Comparison of ENCODE assay signal across 21 cellular contexts in genomic region chr2:163943403-163944356, GRCh38.
DNase-seq lines count a peak whose midpoint lies in the region; ATAC-seq, FAIRE-seq and TF ChIP-seq lines count a peak whose summit lies in the region.
"Had no signal": no experiment of that assay in that cellular context is flagged by ENCODE, and none has a peak within 500 bp of the region (broad histone marks: within the 10 kb centered on the region; RNA-seq: fewer than 3 reads in every experiment).

No MANE protein-coding gene starts in this region.

- TF ChIP-seq CTCF in PC-3 (conservative IDR thresholded peaks at IDR 0.05; ENCODE audit: low read depth, low read length) (no peak), neural progenitor cell (IDR thresholded peaks at IDR 0.05) (no peak)

- no TSS peak for BruUV-seq in PC-3 (replicated peaks; lab: Mats Ljungman, UMichigan)

- H3K27ac Mint-ChIP-seq in neural progenitor cell, result no peak overlapping the region
- peak overlapping the region in 1 of 7 donors; percentile 30 for H3K27ac Mint-ChIP-seq in CD4-positive, alpha-beta memory T cell
- H3K27ac Mint-ChIP-seq: activated T-cell treated with anti-CD3 and anti-CD28 coated beads, Interleukin-2, amount 50 U/mL, for 24 hours; mesothelial cell of epicardium had no signal

- H3K9me2 ChIP-seq in PC-3 (replicated peaks; ENCODE audit: low read length), result no peaks in the 10 kb centered on the region

- intact Hi-C loops in PC-3 (cut with micrococcal nuclease), result no loop called here
- intact Hi-C loops in CD4-positive, alpha-beta memory T cell (cut with micrococcal nuclease), result no loop called here

- no peaks in the 10 kb centered on the region for H3K27me3 Mint-ChIP-seq in neural progenitor cell (ENCODE audit: insufficient read depth, low read depth)
- H3K27me3 Mint-ChIP-seq in CD4-positive, alpha-beta memory T cell, result no peaks in the 10 kb centered on the region
- H3K27me3 Mint-ChIP-seq: activated T-cell treated with anti-CD3 and anti-CD28 coated beads, Interleukin-2, amount 50 U/mL, for 24 hours; CD8-positive, alpha-beta memory T cell had no signal

- peaks cover 13% of the 10 kb centered on the region for H3K4me1 Mint-ChIP-seq in neural progenitor cell
- H3K4me1 Mint-ChIP-seq in CD4-positive, alpha-beta memory T cell, result no peaks in the 10 kb centered on the region
- H3K4me1 Mint-ChIP-seq: CD8-positive, alpha-beta memory T cell had no signal

- H3K27me3 ChIP-seq in PC-3 (ENCODE audit: low read length), result peaks cover 90% of the 10 kb centered on the region
- H3K27me3 ChIP-seq in neural progenitor cell, result no peaks in the 10 kb centered on the region
- no peaks in the 10 kb centered on the region for H3K27me3 ChIP-seq in CD4-positive, alpha-beta memory T cell (ENCODE audit: insufficient read depth, low read length)
- H3K27me3 ChIP-seq: sigmoid colon had no signal

- ATAC-seq in PC-3, result no peak
- no peak for ATAC-seq in GM18517 (IDR thresholded peaks at IDR 0.05; ENCODE audit: unreplicated experiment)

- H3K4me2 ChIP-seq in PC-3 (ENCODE audit: low read length), result no peak overlapping the region
- H3K4me2 ChIP-seq in neural progenitor cell, result peak overlapping the region; percentile 36

- no peaks in the 10 kb centered on the region for H3K36me3 ChIP-seq in PC-3 (ENCODE audit: low read depth, low read length)
- H3K36me3 ChIP-seq in neural progenitor cell, result no peaks in the 10 kb centered on the region
- H3K36me3 ChIP-seq in CD4-positive, alpha-beta memory T cell (ENCODE audit: insufficient read depth, low read length), result no peaks in the 10 kb centered on the region
- H3K36me3 ChIP-seq: sigmoid colon had no signal

- H4K20me1 ChIP-seq in PC-3 (ENCODE audit: low read length), result no peaks in the 10 kb centered on the region
- no peaks in the 10 kb centered on the region for H4K20me1 ChIP-seq in neural progenitor cell (ENCODE audit: low read depth)

- H2AFZ ChIP-seq in PC-3 (ENCODE audit: low read length), result no peak overlapping the region
- H2AFZ ChIP-seq in neural progenitor cell (replicated peaks), result no peak overlapping the region

- POLR2A ChIA-PET in PC-3 (lab: Charles Lee; ENCODE audit: unreplicated experiment), result no interaction called here
- POLR2A ChIA-PET in CD4-positive, alpha-beta memory T cell (lab: Charles Lee; ENCODE audit: partially characterized antibody), result no interaction called here

- DNase-seq in ELF-1 (ENCODE audit: low read depth, low spot score) (peak; percentile 69), PC-3 (peak; percentile 5), frontal cortex (ENCODE audit: low spot score in 2 of 2) (peak in 1 of 2 donors; percentile 12), neural progenitor cell (ENCODE audit: low spot score) (peak; percentile 73), NCI-H69 (lab: John Stamatoyannopoulos, UW) (no peak), NK-92 (lab: John Stamatoyannopoulos, UW; ENCODE audit: unreplicated experiment) (no peak)
- DNase-seq in CD4-positive, alpha-beta memory T cell, result no peak
- DNase-seq: activated CD4-positive, alpha-beta T cell treated with anti-CD3 and anti-CD28 coated beads, Interleukin-2, amount 50 U/mL, for 48 hours; activated naive CD4-positive, alpha-beta T cell treated with anti-CD3 and anti-CD28 coated beads, Interleukin-2, amount 50 U/mL, for 16 hours; activated T-cell treated with anti-CD3 and anti-CD28 coated beads, Interleukin-2, amount 50 U/mL, for 24 hours; CD8-positive, alpha-beta memory T cell; KBM-7; NCI-H1092 treated with DMSO at 0.1 percent for 48 hours; NCI-H2171; sigmoid colon; stimulated activated CD4-positive, alpha-beta T cell treated with anti-CD3 and anti-CD28 coated beads, Interleukin-2, amount 100 ng/mL, for 24 hours had no signal

- H3K9ac ChIP-seq in PC-3 (ENCODE audit: low read length) (no peak overlapping the region), neural progenitor cell (no peak overlapping the region)

- no peaks in the 10 kb centered on the region for H3K9me3 Mint-ChIP-seq in neural progenitor cell
- peaks cover 0 to 16% (median 3%) of the 10 kb centered on the region in 8 donors for H3K9me3 Mint-ChIP-seq in CD4-positive, alpha-beta memory T cell
- H3K9me3 Mint-ChIP-seq: mesothelial cell of epicardium had no signal

- no peaks in the 10 kb centered on the region for H3K36me3 Mint-ChIP-seq in neural progenitor cell
- H3K36me3 Mint-ChIP-seq in CD4-positive, alpha-beta memory T cell, result no peaks in the 10 kb centered on the region
- H3K36me3 Mint-ChIP-seq: CD8-positive, alpha-beta memory T cell; mesothelial cell of epicardium had no signal

- H3K27ac ChIP-seq in PC-3 (ENCODE audit: low read length) (no peak overlapping the region), neural progenitor cell (peak overlapping the region; percentile 13)
- H3K27ac ChIP-seq in CD4-positive, alpha-beta memory T cell (ENCODE audit: low read depth, low read length), result no peak overlapping the region
- H3K27ac ChIP-seq: sigmoid colon had no signal

- H3K9me3 ChIP-seq in PC-3 (ENCODE audit: low read length), result no peaks in the 10 kb centered on the region
- no peaks in the 10 kb centered on the region for H3K9me3 ChIP-seq in neural progenitor cell (ENCODE audit: low read depth)
- no peaks in the 10 kb centered on the region for H3K9me3 ChIP-seq in CD4-positive, alpha-beta memory T cell (ENCODE audit: control insufficient read depth in 1 of 2, low read length in 2 of 2)
- H3K9me3 ChIP-seq: sigmoid colon had no signal

- no peak overlapping the region for H3K4me3 Mint-ChIP-seq in neural progenitor cell
- no peak overlapping the region for H3K4me3 Mint-ChIP-seq in CD4-positive, alpha-beta memory T cell
- H3K4me3 Mint-ChIP-seq: activated T-cell treated with anti-CD3 and anti-CD28 coated beads, Interleukin-2, amount 50 U/mL, for 24 hours; CD8-positive, alpha-beta memory T cell; mesothelial cell of epicardium had no signal

- CTCF ChIA-PET in PC-3 (lab: Charles Lee), result no interaction called here
- CTCF ChIA-PET in CD4-positive, alpha-beta memory T cell (lab: Charles Lee; ENCODE audit: partially characterized antibody), result no interaction called here

- H3K4me1 ChIP-seq in PC-3 (ENCODE audit: insufficient read depth, low read length) (no peaks in the 10 kb centered on the region), neural progenitor cell (peaks cover 18% of the 10 kb centered on the region)
- H3K4me1 ChIP-seq in CD4-positive, alpha-beta memory T cell (ENCODE audit: insufficient read depth, low read length), result no peaks in the 10 kb centered on the region
- H3K4me1 ChIP-seq: sigmoid colon had no signal

- peak; percentile 86 for FAIRE-seq in frontal cortex (lab: Jason Lieb, UNC)
- FAIRE-seq: colon, islet of Langerhans, RCC 7860 had no signal

- H3K4me3 ChIP-seq in PC-3 (ENCODE audit: low read length), result no peak overlapping the region
- peak overlapping the region; percentile 1 for H3K4me3 ChIP-seq in neural progenitor cell
- H3K4me3 ChIP-seq in CD4-positive, alpha-beta memory T cell (ENCODE audit: low read length in 2 of 2), result no peak overlapping the region
- H3K4me3 ChIP-seq: sigmoid colon had no signal

- H3K79me2 ChIP-seq in PC-3 (ENCODE audit: low read length), result no peaks in the 10 kb centered on the region
- no peaks in the 10 kb centered on the region for H3K79me2 ChIP-seq in neural progenitor cell (ENCODE audit: low read depth)

- H3F3A ChIP-seq in PC-3 (ENCODE audit: low read length, unreplicated experiment), result no peaks in the 10 kb centered on the region
- peaks cover 6% of the 10 kb centered on the region for H3F3A ChIP-seq in neural progenitor cell (ENCODE audit: low read depth)

Comparison
In these comparisons a context has a peak if more than half of its experiments do, and no peak if none do; other contexts are left out.
1. DNase-seq: peak in ELF-1 (single experiment), PC-3 (single experiment) and neural progenitor cell (single experiment); none in NCI-H69 (single experiment), NK-92 (single experiment) and CD4-positive, alpha-beta memory T cell (0 of 5).